In genomic region chr11:86183694-86184093, GRCh38 we compare ENCODE assay signal across 11 cellular contexts.
DNase-seq lines count a peak whose midpoint lies in the region; ATAC-seq lines count a peak whose summit lies in the region.
"Had no signal": no experiment of that assay in that cellular context is flagged by ENCODE, and none has a peak within 500 bp of the region (broad histone marks: within the 10 kb centered on the region; RNA-seq: fewer than 3 reads in every experiment).

No MANE protein-coding gene starts in this region.

- H3K27ac Mint-ChIP-seq in activated naive CD8-positive, alpha-beta T cell treated with anti-CD3 and anti-CD28 coated beads, Interleukin-2, amount 10 ng/mL, durations not matched to agents 7 days and 5 days = no peak overlapping the region

- H3K4me3 ChIP-seq in skeletal muscle cell (ENCODE audit: low read depth, low read length) = no peak overlapping the region
- H3K4me3 ChIP-seq: skin epidermis had no signal

- peaks cover 1% of the 10 kb centered on the region for H3K9me3 Mint-ChIP-seq in activated naive CD8-positive, alpha-beta T cell treated with anti-CD3 and anti-CD28 coated beads, Interleukin-2, amount 10 ng/mL, durations not matched to agents 7 days and 5 days
- H3K9me3 Mint-ChIP-seq: central memory CD8-positive, alpha-beta T cell had no signal

- H3K4me1 Mint-ChIP-seq in activated naive CD8-positive, alpha-beta T cell treated with anti-CD3 and anti-CD28 coated beads, Interleukin-2, amount 10 ng/mL, durations not matched to agents 7 days and 5 days = peaks cover 8% of the 10 kb centered on the region
- H3K4me1 Mint-ChIP-seq: central memory CD8-positive, alpha-beta T cell had no signal

- H3K36me3 Mint-ChIP-seq in activated naive CD8-positive, alpha-beta T cell treated with anti-CD3 and anti-CD28 coated beads, Interleukin-2, amount 10 ng/mL, durations not matched to agents 7 days and 5 days = peaks cover 1% of the 10 kb centered on the region

- POLR2A ChIA-PET in activated naive CD8-positive, alpha-beta T cell treated with anti-CD3 and anti-CD28 coated beads, Interleukin-2, amount 10 ng/mL, durations not matched to agents 7 days and 5 days (lab: Charles Lee) = no interaction called here

- peak; percentile 58 for ATAC-seq in GM18868 (IDR thresholded peaks at IDR 0.05; ENCODE audit: unreplicated experiment)
- peak; percentile 43 for ATAC-seq in activated naive CD8-positive, alpha-beta T cell treated with anti-CD3 and anti-CD28 coated beads, Interleukin-2, amount 10 ng/mL, durations not matched to agents 7 days and 5 days (ENCODE audit: low read depth)
- no peak for ATAC-seq in GM19467 (IDR thresholded peaks at IDR 0.05; ENCODE audit: unreplicated experiment)
- no peak for ATAC-seq in HG03442 (IDR thresholded peaks at IDR 0.05; ENCODE audit: unreplicated experiment)
- ATAC-seq in GM21360 (IDR thresholded peaks at IDR 0.05; ENCODE audit: unreplicated experiment) = no peak

- H3K27me3 Mint-ChIP-seq in activated naive CD8-positive, alpha-beta T cell treated with anti-CD3 and anti-CD28 coated beads, Interleukin-2, amount 10 ng/mL, durations not matched to agents 7 days and 5 days = no peaks in the 10 kb centered on the region
- H3K27me3 Mint-ChIP-seq: central memory CD8-positive, alpha-beta T cell had no signal

- no peak overlapping the region for H3K4me3 Mint-ChIP-seq in activated naive CD8-positive, alpha-beta T cell treated with anti-CD3 and anti-CD28 coated beads, Interleukin-2, amount 10 ng/mL, durations not matched to agents 7 days and 5 days
- H3K4me3 Mint-ChIP-seq: central memory CD8-positive, alpha-beta T cell had no signal

- DNase-seq in HPDE6-E6E7 (ENCODE audit: extremely low spot score) (peak; percentile 77), skeletal muscle cell (ENCODE audit: low read depth) (peak; percentile 65), NK-92 (lab: John Stamatoyannopoulos, UW; ENCODE audit: unreplicated experiment) (no peak)
- DNase-seq in activated naive CD8-positive, alpha-beta T cell treated with anti-CD3 and anti-CD28 coated beads, Interleukin-2, amount 10 ng/mL, durations not matched to agents 7 days and 5 days = no peak
- DNase-seq: NCI-H187 treated with DMSO at 0.1 percent for 48 hours had no signal

Comparison
In these comparisons a context has a peak if more than half of its experiments do, and no peak if none do; other contexts are left out.
1. ATAC-seq: peak in GM18868 (single experiment) and activated naive CD8-positive, alpha-beta T cell treated with anti-CD3 and anti-CD28 coated beads, Interleukin-2, amount 10 ng/mL, durations not matched to agents 7 days and 5 days (single experiment); none in GM19467 (single experiment), HG03442 (single experiment) and GM21360 (single experiment).
2. DNase-seq: peak in HPDE6-E6E7 (single experiment) and skeletal muscle cell (single experiment); none in activated naive CD8-positive, alpha-beta T cell treated with anti-CD3 and anti-CD28 coated beads, Interleukin-2, amount 10 ng/mL, durations not matched to agents 7 days and 5 days (single experiment) and NK-92 (single experiment).